ENCODE assay signal across 8 cellular contexts in genomic region chr22:46071451-46072029, GRCh38.
DNase-seq lines count a peak whose midpoint lies in the region; ATAC-seq and TF ChIP-seq lines count a peak whose summit lies in the region.

No MANE protein-coding gene starts in this region.

- peaks cover 13 to 35% of the 10 kb centered on the region in 2 donors for H3K4me1 Mint-ChIP-seq in effector memory CD8-positive, alpha-beta T cell (ENCODE audit: low read depth in 2 of 2)
- H3K4me1 Mint-ChIP-seq in memory B cell = peaks cover 15% of the 10 kb centered on the region

- TF ChIP-seq CTCF in AG09319 (IDR thresholded peaks at IDR 0.05; ENCODE audit: low read depth, low read length) = no peak

- peaks cover 0 to 60% of the 10 kb centered on the region in 2 donors for H3K27me3 Mint-ChIP-seq in effector memory CD8-positive, alpha-beta T cell
- no peaks in the 10 kb centered on the region for H3K27me3 Mint-ChIP-seq in memory B cell

- no peaks in the 10 kb centered on the region for H3K9me3 Mint-ChIP-seq in effector memory CD8-positive, alpha-beta T cell
- H3K9me3 Mint-ChIP-seq in memory B cell = no peaks in the 10 kb centered on the region

- peak overlapping the region; percentile 71 to 80 for H3K4me3 Mint-ChIP-seq in effector memory CD8-positive, alpha-beta T cell
- peak overlapping the region; percentile 89 for H3K4me3 Mint-ChIP-seq in memory B cell

- H3K27ac Mint-ChIP-seq in effector memory CD8-positive, alpha-beta T cell = no peak overlapping the region
- H3K27ac Mint-ChIP-seq in memory B cell = no peak overlapping the region

- ATAC-seq in GM21723 (IDR thresholded peaks at IDR 0.05; ENCODE audit: unreplicated experiment) = peak; percentile 16
- ATAC-seq in effector memory CD8-positive, alpha-beta T cell (replicated peaks) = peak; percentile 15
- ATAC-seq in memory B cell (ENCODE audit: low read depth) = peak; percentile 23
- no peak for ATAC-seq in GM19395 (IDR thresholded peaks at IDR 0.05; ENCODE audit: unreplicated experiment)

- peaks cover 5% of the 10 kb centered on the region for H3K36me3 Mint-ChIP-seq in effector memory CD8-positive, alpha-beta T cell (ENCODE audit: insufficient read depth)
- no peaks in the 10 kb centered on the region for H3K36me3 Mint-ChIP-seq in memory B cell

- DNase-seq in AG09319 (ENCODE audit: extremely low read depth, low read depth) = peak; percentile 96
- DNase-seq in NCI-H2196 (lab: John Stamatoyannopoulos, UW; ENCODE audit: unreplicated experiment) = peak; percentile 95
- DNase-seq in activated CD4-positive, alpha-beta T cell treated with anti-CD3 and anti-CD28 coated beads, Interleukin-2, amount 50 U/mL, for 1 hour = peak; percentile 61
- DNase-seq in effector memory CD8-positive, alpha-beta T cell = no peak
- DNase-seq in memory B cell (ENCODE audit: low spot score in 2 of 2) = peak; percentile 22 to 58
- DNase-seq in stimulated activated CD4-positive, alpha-beta T cell treated with anti-CD3 and anti-CD28 coated beads, TNF-alpha, amount 100 ng/mL, for 4 hours (ENCODE audit: low read depth in 3 of 3) = peak; percentile 47 to 60 (median 56)

Comparison
In these comparisons a context has a peak if more than half of its experiments do, and no peak if none do; other contexts are left out.
1. DNase-seq: peak in AG09319 (single experiment), NCI-H2196 (single experiment), activated CD4-positive, alpha-beta T cell treated with anti-CD3 and anti-CD28 coated beads, Interleukin-2, amount 50 U/mL, for 1 hour (single experiment), memory B cell (2 of 2) and stimulated activated CD4-positive, alpha-beta T cell treated with anti-CD3 and anti-CD28 coated beads, TNF-alpha, amount 100 ng/mL, for 4 hours (3 of 3); none in effector memory CD8-positive, alpha-beta T cell (0 of 3).